20 cellular contexts compared by ENCODE assay signal in the genomic region with DNA sequence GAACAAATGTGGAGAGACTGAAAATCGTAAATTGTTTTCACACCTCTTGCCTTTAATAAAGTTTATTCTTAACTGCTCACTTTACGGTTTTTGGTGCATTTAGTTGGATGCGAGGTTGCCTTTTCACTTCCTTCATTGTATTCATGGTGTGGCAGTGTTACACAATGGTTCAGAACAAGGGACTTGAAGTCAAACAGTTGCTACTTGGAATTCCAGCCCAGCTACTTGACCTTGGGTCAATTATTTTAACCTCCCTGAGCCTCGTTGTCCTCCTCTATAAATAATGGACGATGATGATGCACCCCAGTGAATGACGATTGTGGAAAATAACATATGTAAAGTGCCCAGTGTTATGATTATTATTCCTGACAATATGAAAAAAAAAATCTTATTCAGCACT.
"Had no signal": no experiment of that assay in that cellular context is flagged by ENCODE, and none has a peak within 500 bp of the region (broad histone marks: within the 10 kb centered on the region; RNA-seq: fewer than 3 reads in every experiment).

No MANE protein-coding gene starts in this region.

- FAIRE-seq: frontal cortex, small intestine had no signal

- H3K27ac Mint-ChIP-seq: natural killer cell treated with Interleukin-12 subunit alpha and Interleukin-12 subunit beta and Interleukin-15 and Interleukin-18, amount 100 ng/mL, for 72 hours; neural progenitor cell; stimulated activated effector memory CD8-positive, alpha-beta T cell treated with anti-CD3 and anti-CD28 coated beads, Interleukin-12 subunit alpha, Interleukin-12 subunit beta, amount 100 ng/mL, for 72 hours; type B pancreatic cell had no signal

- DNase-seq: colonic mucosa; dermis blood vessel endothelial cell; heart left ventricle; hippocampal formation; nucleus accumbens; ovary; sigmoid colon; stimulated activated CD4-positive, alpha-beta T cell treated with anti-CD3 and anti-CD28 coated beads, Interleukin-2, amount 100 ng/mL, for 48 hours; stimulated activated CD8-positive, alpha-beta memory T cell treated with anti-CD3 and anti-CD28 coated beads, Interleukin-4, amount 100 ng/mL, for 48 hours; stimulated activated naive CD8-positive, alpha-beta T cell treated with anti-CD3 and anti-CD28 coated beads, Interleukin-15, Interleukin-2, amounts not matched to agents 100 U/mL and 50 U/mL, for 24 hours; thyroid gland; uterus had no signal

- H3K36me3 ChIP-seq: colonic mucosa, heart left ventricle, neural progenitor cell, ovary, right atrium auricular region, sigmoid colon, suprapubic skin, thyroid gland, uterus had no signal

- H3K36me3 Mint-ChIP-seq: natural killer cell treated with Interleukin-12 subunit alpha and Interleukin-12 subunit beta and Interleukin-15 and Interleukin-18, amount 100 ng/mL, for 72 hours; neural progenitor cell; stimulated activated effector memory CD8-positive, alpha-beta T cell treated with anti-CD3 and anti-CD28 coated beads, Interleukin-12 subunit alpha, Interleukin-12 subunit beta, amount 100 ng/mL, for 72 hours; type B pancreatic cell had no signal

- H3K9me3 ChIP-seq: colonic mucosa, heart left ventricle, ovary, right atrium auricular region, sigmoid colon, suprapubic skin, thyroid gland, uterus had no signal

- H3K27ac ChIP-seq: colonic mucosa, heart left ventricle, neural progenitor cell, ovary, right atrium auricular region, sigmoid colon, suprapubic skin, thyroid gland, uterus had no signal

- H3K4me1 Mint-ChIP-seq: neural progenitor cell; stimulated activated effector memory CD8-positive, alpha-beta T cell treated with anti-CD3 and anti-CD28 coated beads, Interleukin-12 subunit alpha, Interleukin-12 subunit beta, amount 100 ng/mL, for 72 hours had no signal

- H3K4me2 ChIP-seq: neural progenitor cell had no signal

- H2AFZ ChIP-seq: neural progenitor cell had no signal

- H3K27me3 Mint-ChIP-seq: natural killer cell treated with Interleukin-12 subunit alpha and Interleukin-12 subunit beta and Interleukin-15 and Interleukin-18, amount 100 ng/mL, for 72 hours; type B pancreatic cell had no signal

- H3K4me3 ChIP-seq: colonic mucosa, heart left ventricle, neural progenitor cell, ovary, right atrium auricular region, sigmoid colon, suprapubic skin, thyroid gland, uterus had no signal

- H3K4me3 Mint-ChIP-seq: natural killer cell treated with Interleukin-12 subunit alpha and Interleukin-12 subunit beta and Interleukin-15 and Interleukin-18, amount 100 ng/mL, for 72 hours; neural progenitor cell; stimulated activated effector memory CD8-positive, alpha-beta T cell treated with anti-CD3 and anti-CD28 coated beads, Interleukin-12 subunit alpha, Interleukin-12 subunit beta, amount 100 ng/mL, for 72 hours; type B pancreatic cell had no signal

- H3K9me3 Mint-ChIP-seq: natural killer cell treated with Interleukin-12 subunit alpha and Interleukin-12 subunit beta and Interleukin-15 and Interleukin-18, amount 100 ng/mL, for 72 hours; stimulated activated effector memory CD8-positive, alpha-beta T cell treated with anti-CD3 and anti-CD28 coated beads, Interleukin-12 subunit alpha, Interleukin-12 subunit beta, amount 100 ng/mL, for 72 hours; type B pancreatic cell had no signal

- ATAC-seq: heart left ventricle; natural killer cell treated with Interleukin-12 subunit alpha and Interleukin-12 subunit beta and Interleukin-15 and Interleukin-18, amount 100 ng/mL, for 72 hours; stimulated activated effector memory CD8-positive, alpha-beta T cell treated with anti-CD3 and anti-CD28 coated beads, Interleukin-12 subunit alpha, Interleukin-12 subunit beta, amount 100 ng/mL, for 72 hours; stimulated activated naive CD8-positive, alpha-beta T cell treated with anti-CD3 and anti-CD28 coated beads, Interleukin-15, Interleukin-2, amounts not matched to agents 100 U/mL and 50 U/mL, for 24 hours had no signal

- H3K27me3 ChIP-seq: colonic mucosa, heart left ventricle, neural progenitor cell, ovary, right atrium auricular region, sigmoid colon, suprapubic skin, thyroid gland, uterus had no signal

- H3K4me1 ChIP-seq: colonic mucosa, sigmoid colon, suprapubic skin, uterus had no signal

- H3K9ac ChIP-seq: neural progenitor cell had no signal
